21 cellular contexts compared by ENCODE assay signal in the genomic region with DNA sequence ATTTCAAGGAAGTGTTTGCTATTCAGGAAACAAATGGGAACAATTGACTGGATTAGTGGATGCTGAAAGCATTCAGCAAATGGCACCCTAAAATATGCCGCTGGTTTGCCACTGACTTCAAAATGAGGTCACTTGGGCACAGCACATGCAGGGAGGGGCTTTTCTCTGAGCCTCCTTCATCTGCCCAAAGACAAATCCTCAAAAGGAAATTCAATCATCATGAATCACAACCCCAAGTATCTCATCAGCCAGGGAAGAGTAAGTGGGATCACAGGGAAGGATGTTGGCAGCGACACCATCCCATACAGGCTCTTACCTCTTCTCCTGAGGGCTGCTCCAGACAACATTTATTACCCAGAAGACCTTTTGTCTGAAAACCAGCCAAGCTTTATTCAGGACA. TPM values are rescaled to one million over a fixed set of nuclear protein-coding genes. Genes with fewer than 3 reads are reported as not detected.
A peak's percentile ranks its signal among the peaks of the same experiment; 100 is the strongest.
DNase-seq lines count a peak whose midpoint lies in the region; ATAC-seq and TF ChIP-seq lines count a peak whose summit lies in the region.
"Had no signal": no experiment of that assay in that cellular context is flagged by ENCODE, and none has a peak within 500 bp of the region (broad histone marks: within the 10 kb centered on the region; RNA-seq: fewer than 3 reads in every experiment).

No MANE protein-coding gene starts in this region.

- H3K27me3 Mint-ChIP-seq in stimulated activated naive B cell treated with anti-CD40 and anti-IgM and Interleukin-4, amounts not matched to agents 10 μg/mL and 1 μg/mL and 100 μg/mL, for 72 hours: no peaks in the 10 kb centered on the region
- H3K27me3 Mint-ChIP-seq: natural killer cell treated with Interleukin-12 subunit alpha and Interleukin-12 subunit beta and Interleukin-15 and Interleukin-18, amount 100 ng/mL, for 72 hours; T-cell had no signal

- H3K27ac Mint-ChIP-seq in stimulated activated naive B cell treated with anti-CD40 and anti-IgM and Interleukin-4, amounts not matched to agents 10 μg/mL and 1 μg/mL and 100 μg/mL, for 72 hours: peak overlapping the region; percentile 71
- H3K27ac Mint-ChIP-seq: natural killer cell treated with Interleukin-12 subunit alpha and Interleukin-12 subunit beta and Interleukin-15 and Interleukin-18, amount 100 ng/mL, for 72 hours had no signal

- no peak overlapping the region for H3K4me3 Mint-ChIP-seq in stimulated activated naive B cell treated with anti-CD40 and anti-IgM and Interleukin-4, amounts not matched to agents 10 μg/mL and 1 μg/mL and 100 μg/mL, for 72 hours
- H3K4me3 Mint-ChIP-seq: natural killer cell treated with Interleukin-12 subunit alpha and Interleukin-12 subunit beta and Interleukin-15 and Interleukin-18, amount 100 ng/mL, for 72 hours; T-cell had no signal

- TF ChIP-seq CTCF in fibroblast of mammary gland (conservative IDR thresholded peaks at IDR 0.05; ENCODE audit: control insufficient read depth, insufficient read depth, low read depth, low read length): no peak

- H3K4me1 Mint-ChIP-seq in stimulated activated naive B cell treated with anti-CD40 and anti-IgM and Interleukin-4, amounts not matched to agents 10 μg/mL and 1 μg/mL and 100 μg/mL, for 72 hours: peaks cover 34 to 43% of the 10 kb centered on the region in 2 donors

- DNase-seq in GM04503 (ENCODE audit: low read depth) (peak; percentile 30), RPMI7951 (ENCODE audit: low read depth) (peak; percentile 72), fibroblast of mammary gland (ENCODE audit: low read depth) (peak; percentile 42), RKO (ENCODE audit: low spot score) (no peak), NCI-H146 treated with DMSO at 0.1 percent for 48 hours (lab: John Stamatoyannopoulos, UW; ENCODE audit: unreplicated experiment) (no peak)
- no peak for DNase-seq in stimulated activated naive B cell treated with anti-CD40 and anti-IgM and Interleukin-4, amounts not matched to agents 10 μg/mL and 1 μg/mL and 100 μg/mL, for 72 hours
- DNase-seq: activated CD4-positive, alpha-beta T cell treated with anti-CD3 and anti-CD28 coated beads, Interleukin-2, amount 50 U/mL, for 48 hours; activated naive CD4-positive, alpha-beta T cell treated with Interleukin-2 at 50 U/mL for 16 hours; anterior cingulate cortex; GF-D8; NCI-H2081 treated with DMSO at 0.1 percent for 48 hours; NCI-H526; Right ventricle myocardium superior; sigmoid colon; stimulated activated naive CD4-positive, alpha-beta T cell; T-cell; thyroid gland had no signal

- H3K9me3 Mint-ChIP-seq in stimulated activated naive B cell treated with anti-CD40 and anti-IgM and Interleukin-4, amounts not matched to agents 10 μg/mL and 1 μg/mL and 100 μg/mL, for 72 hours: peaks cover 0 to 2% of the 10 kb centered on the region in 2 donors
- H3K9me3 Mint-ChIP-seq: natural killer cell treated with Interleukin-12 subunit alpha and Interleukin-12 subunit beta and Interleukin-15 and Interleukin-18, amount 100 ng/mL, for 72 hours; T-cell had no signal

- H3K4me3 ChIP-seq in fibroblast of mammary gland (ENCODE audit: control insufficient read depth, low read depth, low read length): no peak overlapping the region
- H3K4me3 ChIP-seq: BLaER1, K562, sigmoid colon, thyroid gland had no signal

- no peak for ATAC-seq in stimulated activated naive B cell treated with anti-CD40 and anti-IgM and Interleukin-4, amounts not matched to agents 10 μg/mL and 1 μg/mL and 100 μg/mL, for 72 hours (replicated peaks)
- ATAC-seq in GM18858 (IDR thresholded peaks at IDR 0.05; ENCODE audit: unreplicated experiment): no peak
- ATAC-seq: K562; natural killer cell treated with Interleukin-12 subunit alpha and Interleukin-12 subunit beta and Interleukin-15 and Interleukin-18, amount 100 ng/mL, for 72 hours; T-cell had no signal

- H3K36me3 Mint-ChIP-seq in stimulated activated naive B cell treated with anti-CD40 and anti-IgM and Interleukin-4, amounts not matched to agents 10 μg/mL and 1 μg/mL and 100 μg/mL, for 72 hours: peaks cover 53 to 83% of the 10 kb centered on the region in 2 donors

RNA-seq across cellular contexts. Expression of gene SP140L, which starts 14.4 kb away (rescaled TPM):
- total RNA-seq in RPMI7951 (2014; rRNA removed; shearing (Covaris generic)): 9.0 and 15.1 TPM in 2 replicates

Comparison
In these comparisons a context has a peak if more than half of its experiments do, and no peak if none do; other contexts are left out.
1. DNase-seq: peak in GM04503 (single experiment), RPMI7951 (single experiment) and fibroblast of mammary gland (single experiment); none in stimulated activated naive B cell treated with anti-CD40 and anti-IgM and Interleukin-4, amounts not matched to agents 10 μg/mL and 1 μg/mL and 100 μg/mL, for 72 hours (single experiment), RKO (single experiment) and NCI-H146 treated with DMSO at 0.1 percent for 48 hours (single experiment).